Comparison of ENCODE assay signal across 8 cellular contexts in genomic region chr21:33642027-33642895, GRCh38. TPM values are rescaled to one million over a fixed set of nuclear protein-coding genes. Genes with fewer than 3 reads are reported as not detected.
A peak's percentile ranks its signal among the peaks of the same experiment; 100 is the strongest.
DNase-seq lines count a peak whose midpoint lies in the region; ATAC-seq and TF ChIP-seq lines count a peak whose summit lies in the region.

ITSN1 (plus strand) TSS chr21:33642501; CDS start chr21:33718829, 76,328 bp downstream.

- in situ Hi-C loops in SK-MEL-5 (cut with HindIII; ENCODE audit: low pct_unique_long_range_greater_than_20kb, low sequenced_read_pairs): no loop called here

- peaks cover 5% of the 10 kb centered on the region; the same call in 1 of the 2 replicates for H3K36me3 Mint-ChIP-seq in HFFc6 (ENCODE audit: low read depth)

- no peak for TF ChIP-seq CTCF in HFFc6 (IDR thresholded peaks at IDR 0.05)
- TF ChIP-seq CTCF in gastroesophageal sphincter (IDR thresholded peaks at IDR 0.05): peak in 1 of 4 experiments; percentile 23
- peak; percentile 17 for TF ChIP-seq CTCF in neutrophil (IDR thresholded peaks at IDR 0.05)
- no peak for TF ChIP-seq CTCF in subcutaneous adipose tissue (IDR thresholded peaks at IDR 0.05; ENCODE audit: low read depth)

- peak within 1 kb of the TSS; percentile 86 to 98 (median 94) for H3K27ac ChIP-seq in gastroesophageal sphincter
- peak within 1 kb of the TSS; percentile 90 for H3K27ac ChIP-seq in neutrophil

- peak; percentile 95 for ATAC-seq in gastroesophageal sphincter

- peaks cover 22% of the 10 kb centered on the region for H3K4me1 Mint-ChIP-seq in HFFc6 (ENCODE audit: low read depth)

- H3K27me3 ChIP-seq in gastroesophageal sphincter: no peaks in the 10 kb centered on the region
- H3K27me3 ChIP-seq in neutrophil: peaks cover 19% of the 10 kb centered on the region

- H3K4me1 ChIP-seq in gastroesophageal sphincter (peaks cover 0 to 49% (median 16%) of the 10 kb centered on the region in 3 donors), neutrophil (ENCODE audit: control insufficient read depth in 1 of 2, insufficient read depth in 1 of 2, low read depth in 1 of 2, low read length in 1 of 2) (peaks cover 28 to 32% of the 10 kb centered on the region in 2 experiments)

- no peaks in the 10 kb centered on the region for H3K9me3 Mint-ChIP-seq in HFFc6

- TF ChIP-seq POLR2A in gastroesophageal sphincter (IDR thresholded peaks at IDR 0.05): peak; percentile 81 to 82

- WGBS in gastroesophageal sphincter (ENCODE audit: low coverage in 1 of 2), 2 donors: 0% methylated on average over 10 to 24 of the region's 71 CpGs

- peak within 1 kb of the TSS; percentile 95 for H3K27ac Mint-ChIP-seq in HFFc6

- H3K4me3 ChIP-seq in gastroesophageal sphincter: peak within 1 kb of the TSS; percentile 82 to 99
- H3K4me3 ChIP-seq in neutrophil (ENCODE audit: low read depth in 1 of 2, low read length in 1 of 2): peak within 1 kb of the TSS; percentile 79 to 96

- peak; percentile 98 for DNase-seq in GF-D8 (lab: John Stamatoyannopoulos, UW)
- DNase-seq in HFFc6: peak; percentile 99
- peak; percentile 99 for DNase-seq in NAMALWA (ENCODE audit: low spot score)
- DNase-seq in SK-MEL-5 (ENCODE audit: low read depth, low spot score): peak; percentile 98
- DNase-seq in activated naive CD4-positive, alpha-beta T cell treated with anti-CD3 and anti-CD28 coated beads, Interleukin-2, amount 50 U/mL, for 16 hours: peak; percentile 100

- TF ChIP-seq EP300 in gastroesophageal sphincter (IDR thresholded peaks at IDR 0.05): no peak

- H3K4me3 Mint-ChIP-seq in HFFc6: peak within 1 kb of the TSS; percentile 93

- no peaks in the 10 kb centered on the region; the same call in 1 of the 2 replicates for H3K27me3 Mint-ChIP-seq in HFFc6 (ENCODE audit: insufficient read depth)

- H3K36me3 ChIP-seq in gastroesophageal sphincter (no peaks in the 10 kb centered on the region), neutrophil (peaks cover 4% of the 10 kb centered on the region)

- H3K9me3 ChIP-seq in gastroesophageal sphincter (no peaks in the 10 kb centered on the region), neutrophil (no peaks in the 10 kb centered on the region)

RNA-seq across cellular contexts. Expression of gene ITSN1, which starts in this region (rescaled TPM):
- 10 to 100 TPM; 47.7 to 54.8 (median 54.0) TPM for total RNA-seq in HFFc6 (2021; fragmentation: NEBNext Ultra II Directional; extraction: Animal tissue kit (Norgen Biotek cat#: 25700))
- total RNA-seq in SK-MEL-5 (2014; rRNA removed; shearing (Covaris generic)): 10.9 and 13.4 TPM in 2 replicates
- 11.3 and 27.8 TPM in 2 replicates for polyA plus RNA-seq in SK-MEL-5 (2015; cell fraction: cytosol; rRNA removed)
- 19.1 and 26.5 TPM in 2 replicates for polyA plus RNA-seq in SK-MEL-5 (2015; cell fraction: nucleus; rRNA removed)
- 10 to 100 TPM; 33.0 to 50.5 (median 45.9) TPM for total RNA-seq in gastroesophageal sphincter
- total RNA-seq in subcutaneous adipose tissue: 100 to 1,000 TPM; 110 to 241 (median 116) TPM

Comparison
In these comparisons a context has a peak if more than half of its experiments do, and no peak if none do; other contexts are left out.
1. Peak in every context shown above with its lines: DNase-seq, ATAC-seq, H3K4me3 ChIP-seq and H3K27ac ChIP-seq.